ENCODE assay signal across 8 cellular contexts in genomic region chr2:178449700-178450573, GRCh38. TPM values are rescaled to one million over a fixed set of nuclear protein-coding genes. Genes with fewer than 3 reads are reported as not detected.
DNase-seq lines count a peak whose midpoint lies in the region; ATAC-seq, FAIRE-seq and TF ChIP-seq lines count a peak whose summit lies in the region.
"Had no signal": no experiment of that assay in that cellular context is flagged by ENCODE, and none has a peak within 500 bp of the region (broad histone marks: within the 10 kb centered on the region; RNA-seq: fewer than 3 reads in every experiment).

No MANE protein-coding gene starts in this region.

- peak; percentile 61 for FAIRE-seq in keratinocyte (lab: Jason Lieb, UNC)
- FAIRE-seq: colon had no signal

- peak overlapping the region; percentile 87 for H3K27ac Mint-ChIP-seq in activated naive CD8-positive, alpha-beta T cell treated with anti-CD3 and anti-CD28 coated beads, Interleukin-2, amount 50 U/mL, for 24 hours
- H3K27ac Mint-ChIP-seq in stimulated activated naive CD8-positive, alpha-beta T cell treated with anti-CD3 and anti-CD28 coated beads, Interleukin-15, amount 100 ng/mL, for 72 hours = peak overlapping the region; percentile 61 to 93

- ATAC-seq in GM21390 (IDR thresholded peaks at IDR 0.05; ENCODE audit: unreplicated experiment) = peak; percentile 5
- peak; percentile 38 for ATAC-seq in HG03571 (IDR thresholded peaks at IDR 0.05; ENCODE audit: unreplicated experiment)
- ATAC-seq in activated naive CD8-positive, alpha-beta T cell treated with anti-CD3 and anti-CD28 coated beads, Interleukin-2, amount 50 U/mL, for 24 hours = peak; percentile 0
- ATAC-seq in stimulated activated naive CD8-positive, alpha-beta T cell treated with anti-CD3 and anti-CD28 coated beads, Interleukin-15, amount 100 ng/mL, for 72 hours = peak; percentile 31

- H3K27me3 ChIP-seq in keratinocyte (ENCODE audit: control insufficient read depth, extremely low read depth, insufficient read depth, low read length) = no peaks in the 10 kb centered on the region

- H3K9me1 ChIP-seq in keratinocyte (ENCODE audit: control insufficient read depth, extremely low read depth, insufficient read depth, low read length) = no peaks in the 10 kb centered on the region

- TF ChIP-seq CTCF in GM12875 (IDR thresholded peaks at IDR 0.05; ENCODE audit: borderline replicate concordance, insufficient read depth, low read depth, low read length) (no peak), keratinocyte (optimal IDR thresholded peaks at IDR 0.05 in 1 of 3, IDR thresholded peaks at IDR 0.05 in 1 of 3, conservative IDR thresholded peaks at IDR 0.05 in 1 of 3; ENCODE audit: extremely low read depth in 1 of 3, insufficient read depth in 2 of 3, low read length in 3 of 3) (no peak)

- dilution Hi-C loops in keratinocyte (cut with MboI; ENCODE audit: extremely low pct_ligation_motif_present, low sequenced_read_pairs) = no loop called here

- H3K27me3 Mint-ChIP-seq in activated naive CD8-positive, alpha-beta T cell treated with anti-CD3 and anti-CD28 coated beads, Interleukin-2, amount 50 U/mL, for 24 hours = no peaks in the 10 kb centered on the region
- no peaks in the 10 kb centered on the region for H3K27me3 Mint-ChIP-seq in stimulated activated naive CD8-positive, alpha-beta T cell treated with anti-CD3 and anti-CD28 coated beads, Interleukin-15, amount 100 ng/mL, for 72 hours

- H4K20me1 ChIP-seq in keratinocyte (ENCODE audit: control insufficient read depth, extremely low read depth, insufficient read depth, low read length) = no peaks in the 10 kb centered on the region

- peak overlapping the region; percentile 83 for H3K4me2 ChIP-seq in keratinocyte (ENCODE audit: control insufficient read depth, extremely low read depth, insufficient read depth, low read depth, low read length)

- peak overlapping the region; percentile 93 for H3K4me3 ChIP-seq in GM12875 (ENCODE audit: low read depth, low read length)
- H3K4me3 ChIP-seq in keratinocyte (ENCODE audit: control insufficient read depth in 2 of 3, extremely low read depth in 1 of 3, insufficient read depth in 2 of 3, low read depth in 1 of 3, low read length in 3 of 3) = peak overlapping the region; percentile 74 to 95 (median 83)

- H3K4me1 ChIP-seq in keratinocyte (ENCODE audit: control insufficient read depth, extremely low read depth, insufficient read depth, low read length) = peaks cover 21% of the 10 kb centered on the region

- H3K27ac ChIP-seq in keratinocyte (ENCODE audit: control insufficient read depth, insufficient read depth, low read length) = peak overlapping the region; percentile 96

- peak overlapping the region; percentile 53 for H2AFZ ChIP-seq in keratinocyte (ENCODE audit: control insufficient read depth, low read length)

- peak overlapping the region; percentile 95 for H3K9ac ChIP-seq in keratinocyte (ENCODE audit: control insufficient read depth, extremely low read depth, insufficient read depth, low read length)

- H3K4me3 Mint-ChIP-seq in activated naive CD8-positive, alpha-beta T cell treated with anti-CD3 and anti-CD28 coated beads, Interleukin-2, amount 50 U/mL, for 24 hours = peak overlapping the region; percentile 89
- peak overlapping the region; percentile 88 for H3K4me3 Mint-ChIP-seq in stimulated activated naive CD8-positive, alpha-beta T cell treated with anti-CD3 and anti-CD28 coated beads, Interleukin-15, amount 100 ng/mL, for 72 hours

- H3K36me3 Mint-ChIP-seq in activated naive CD8-positive, alpha-beta T cell treated with anti-CD3 and anti-CD28 coated beads, Interleukin-2, amount 50 U/mL, for 24 hours (ENCODE audit: low read depth) = peaks cover 32% of the 10 kb centered on the region

- H3K36me3 ChIP-seq in keratinocyte (ENCODE audit: control insufficient read depth in 2 of 2, extremely low read depth in 1 of 2, insufficient read depth in 2 of 2, low read length in 2 of 2) = peaks cover 1 to 7% of the 10 kb centered on the region in 2 experiments

- H3K79me2 ChIP-seq in keratinocyte (ENCODE audit: control insufficient read depth, insufficient read depth, low read length) = peaks cover 25% of the 10 kb centered on the region

- H3K9me3 ChIP-seq in keratinocyte (ENCODE audit: control insufficient read depth, low read depth, low read length) = no peaks in the 10 kb centered on the region

- H3K9me3 Mint-ChIP-seq in activated naive CD8-positive, alpha-beta T cell treated with anti-CD3 and anti-CD28 coated beads, Interleukin-2, amount 50 U/mL, for 24 hours = no peaks in the 10 kb centered on the region
- no peaks in the 10 kb centered on the region for H3K9me3 Mint-ChIP-seq in stimulated activated naive CD8-positive, alpha-beta T cell treated with anti-CD3 and anti-CD28 coated beads, Interleukin-15, amount 100 ng/mL, for 72 hours

- H3K4me1 Mint-ChIP-seq in activated naive CD8-positive, alpha-beta T cell treated with anti-CD3 and anti-CD28 coated beads, Interleukin-2, amount 50 U/mL, for 24 hours = peaks cover 37% of the 10 kb centered on the region
- peaks cover 27% of the 10 kb centered on the region for H3K4me1 Mint-ChIP-seq in stimulated activated naive CD8-positive, alpha-beta T cell treated with anti-CD3 and anti-CD28 coated beads, Interleukin-15, amount 100 ng/mL, for 72 hours

- DNase-seq in activated naive CD8-positive, alpha-beta T cell treated with anti-CD3 and anti-CD28 coated beads, Interleukin-2, amount 50 U/mL, for 24 hours = no peak
- DNase-seq in keratinocyte (ENCODE audit: low read depth, low spot score) (no peak), amniotic stem cell (lab: John Stamatoyannopoulos, UW) (no peak)
- DNase-seq in stimulated activated naive CD8-positive, alpha-beta T cell treated with anti-CD3 and anti-CD28 coated beads, Interleukin-15, amount 100 ng/mL, for 72 hours = peak in 1 of 2 donors; percentile 82

RNA-seq across cellular contexts. Expression of gene PRKRA, which starts 1.0 kb away (rescaled TPM):
- polyA plus RNA-seq in keratinocyte = 27.2 to 38.4 TPM (median 31.0 TPM) in 3 replicates
- polyA plus RNA-seq in keratinocyte (2011; ENCODE audit: low read depth) = 28.2 TPM
- 26.5 and 49.5 TPM in 2 replicates for polyA plus RNA-seq in keratinocyte (2011; cell fraction: cytosol; rRNA removed)
- polyA plus RNA-seq in keratinocyte (2011; cell fraction: nucleus; rRNA removed) = 21.1 and 23.4 TPM in 2 replicates
- 25.1 and 45.3 TPM in 2 replicates for polyA plus RNA-seq in keratinocyte (2012; ENCODE audit: low replicate concordance)
- polyA minus RNA-seq in keratinocyte = 4.4 to 27.8 TPM (median 11.7 TPM) in 3 replicates
- polyA minus RNA-seq in keratinocyte (2011; cell fraction: cytosol; rRNA and poly(A)+ RNA removed) = 26.5 TPM
- polyA minus RNA-seq in keratinocyte (2011; cell fraction: nucleus; rRNA and poly(A)+ RNA removed) = 14.9 and 19.7 TPM in 2 replicates

RNA-seq across cellular contexts. Expression of gene PJVK, which starts 1.2 kb away (rescaled TPM):
- 1.0 to 4.1 TPM (median 3.5 TPM) in 3 replicates for polyA plus RNA-seq in keratinocyte
- 0.90 TPM for polyA plus RNA-seq in keratinocyte (2011; ENCODE audit: low read depth)
- 0.65 and 0.85 TPM in 2 replicates for polyA plus RNA-seq in keratinocyte (2011; cell fraction: cytosol; rRNA removed)
- polyA plus RNA-seq in keratinocyte (2011; cell fraction: nucleus; rRNA removed) = 9.1 and 12.9 TPM in 2 replicates
- polyA plus RNA-seq in keratinocyte (2012; ENCODE audit: low replicate concordance) = 1.1 and 2.1 TPM in 2 replicates
- polyA minus RNA-seq in keratinocyte = 0.53 to 2.5 TPM in 2 of 3 replicates, not detected in the other
- polyA minus RNA-seq in keratinocyte (2011; cell fraction: cytosol; rRNA and poly(A)+ RNA removed) = 1.5 TPM
- 1.2 and 1.6 TPM in 2 replicates for polyA minus RNA-seq in keratinocyte (2011; cell fraction: nucleus; rRNA and poly(A)+ RNA removed)

RNA-seq across cellular contexts. Expression of gene FKBP7, which starts 28.5 kb away (rescaled TPM):
- 1.2 to 2.4 TPM (median 1.9 TPM) in 3 replicates for polyA plus RNA-seq in keratinocyte
- polyA plus RNA-seq in keratinocyte (2011; ENCODE audit: low read depth) = 0.99 TPM
- polyA plus RNA-seq in keratinocyte (2011; cell fraction: cytosol; rRNA removed) = 0.85 and 0.95 TPM in 2 replicates
- 0.67 and 1.2 TPM in 2 replicates for polyA plus RNA-seq in keratinocyte (2011; cell fraction: nucleus; rRNA removed)
- 0.86 and 1.5 TPM in 2 replicates for polyA plus RNA-seq in keratinocyte (2012; ENCODE audit: low replicate concordance)
- 0.23 to 1.1 TPM in 2 of 3 replicates, not detected in the other for polyA minus RNA-seq in keratinocyte
- polyA minus RNA-seq in keratinocyte (2011; cell fraction: cytosol; rRNA and poly(A)+ RNA removed) = not detected
- 0.42 and 1.2 TPM in 2 replicates for polyA minus RNA-seq in keratinocyte (2011; cell fraction: nucleus; rRNA and poly(A)+ RNA removed)

RNA-seq across cellular contexts. Expression of gene PLEKHA3, which starts 30.3 kb away (rescaled TPM):
- polyA plus RNA-seq in keratinocyte = 8.9 to 15.8 TPM (median 15.6 TPM) in 3 replicates
- polyA plus RNA-seq in keratinocyte (2011; ENCODE audit: low read depth) = 20.4 TPM
- polyA plus RNA-seq in keratinocyte (2011; cell fraction: cytosol; rRNA removed) = 9.9 and 18.0 TPM in 2 replicates
- polyA plus RNA-seq in keratinocyte (2011; cell fraction: nucleus; rRNA removed) = 5.5 and 6.4 TPM in 2 replicates
- polyA plus RNA-seq in keratinocyte (2012; ENCODE audit: low replicate concordance) = 6.2 and 6.5 TPM in 2 replicates
- polyA minus RNA-seq in keratinocyte = 1.8 to 4.6 TPM (median 2.2 TPM) in 3 replicates
- 2.5 TPM for polyA minus RNA-seq in keratinocyte (2011; cell fraction: cytosol; rRNA and poly(A)+ RNA removed)
- 3.2 and 5.0 TPM in 2 replicates for polyA minus RNA-seq in keratinocyte (2011; cell fraction: nucleus; rRNA and poly(A)+ RNA removed)
